In the genomic region with DNA sequence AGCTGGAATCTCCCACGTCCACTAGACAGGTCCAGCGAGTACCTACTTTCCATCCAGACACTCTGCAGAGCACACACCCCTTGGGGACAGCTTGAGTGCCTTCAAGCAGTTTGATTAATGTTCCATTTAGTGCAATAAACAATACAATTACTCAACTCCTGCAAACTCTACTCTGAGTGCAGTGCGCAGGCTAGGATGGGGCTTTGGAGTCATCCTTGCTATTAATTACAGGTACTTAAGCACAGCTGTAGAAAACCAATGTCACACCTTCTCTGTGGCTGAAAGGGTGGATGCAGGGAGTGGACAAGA, we compare ENCODE assay signal across 15 cellular contexts.
DNase-seq lines count a peak whose midpoint lies in the region; ATAC-seq, FAIRE-seq and TF ChIP-seq lines count a peak whose summit lies in the region.
"Had no signal": no experiment of that assay in that cellular context is flagged by ENCODE, and none has a peak within 500 bp of the region (broad histone marks: within the 10 kb centered on the region; RNA-seq: fewer than 3 reads in every experiment).

No MANE protein-coding gene starts in this region.

- H3K27me3 Mint-ChIP-seq in activated CD4-positive, alpha-beta memory T cell treated with anti-CD3 and anti-CD28 coated beads, Interleukin-2, amount 10 ng/mL, durations not matched to agents 7 days and 5 days = peaks cover 2% of the 10 kb centered on the region
- H3K27me3 Mint-ChIP-seq: stimulated activated naive CD8-positive, alpha-beta T cell treated with anti-CD3 and anti-CD28 coated beads, Interleukin-15, Interleukin-2, amounts not matched to agents 100 ng/mL and 50 ng/mL, for 24 hours had no signal

- POLR2A ChIA-PET in activated CD4-positive, alpha-beta memory T cell treated with anti-CD3 and anti-CD28 coated beads, Interleukin-2, amount 10 ng/mL, durations not matched to agents 7 days and 5 days (lab: Charles Lee) = no interaction called here

- peaks cover 4% of the 10 kb centered on the region for H3K9me3 Mint-ChIP-seq in activated CD4-positive, alpha-beta memory T cell treated with anti-CD3 and anti-CD28 coated beads, Interleukin-2, amount 10 ng/mL, durations not matched to agents 7 days and 5 days
- H3K9me3 Mint-ChIP-seq: natural killer cell treated with Interleukin-12 subunit alpha and Interleukin-12 subunit beta and Interleukin-15 and Interleukin-18, amount 100 ng/mL, for 72 hours; stimulated activated naive CD8-positive, alpha-beta T cell treated with anti-CD3 and anti-CD28 coated beads, Interleukin-15, Interleukin-2, amounts not matched to agents 100 ng/mL and 50 ng/mL, for 24 hours had no signal

- no peak overlapping the region for H3K27ac Mint-ChIP-seq in activated CD4-positive, alpha-beta memory T cell treated with anti-CD3 and anti-CD28 coated beads, Interleukin-2, amount 10 ng/mL, durations not matched to agents 7 days and 5 days
- H3K27ac Mint-ChIP-seq: activated naive CD4-positive, alpha-beta T cell treated with anti-CD3 and anti-CD28 coated beads, Interleukin-2, amount 50 U/mL, for 72 hours; natural killer cell treated with Interleukin-12 subunit alpha and Interleukin-12 subunit beta and Interleukin-15 and Interleukin-18, amount 100 ng/mL, for 72 hours had no signal

- intact Hi-C loops in left ventricle myocardium superior (cut with micrococcal nuclease) = no loop called here
- intact Hi-C loops in lower lobe of right lung (cut with DNase I) = no loop called here

- H3K36me3 ChIP-seq in right atrium auricular region (no peaks in the 10 kb centered on the region), bronchial epithelial cell (ENCODE audit: control insufficient read depth, insufficient read depth, low read length) (no peaks in the 10 kb centered on the region), lower lobe of right lung (no peaks in the 10 kb centered on the region)

- DNase-seq in right atrium auricular region (ENCODE audit: low spot score) (no peak), left ventricle myocardium superior (no peak), bronchial epithelial cell (ENCODE audit: low read depth) (peak; percentile 16), lower lobe of right lung (no peak), SKM-1 (lab: John Stamatoyannopoulos, UW; ENCODE audit: unreplicated experiment) (no peak)
- no peak for DNase-seq in activated CD4-positive, alpha-beta T cell treated with anti-CD3 and anti-CD28 coated beads, Interleukin-2, amount 50 U/mL, for 1 hour
- no peak for DNase-seq in activated CD4-positive, alpha-beta memory T cell treated with anti-CD3 and anti-CD28 coated beads, Interleukin-2, amount 10 ng/mL, durations not matched to agents 7 days and 5 days
- DNase-seq: activated CD4-positive, alpha-beta T cell treated with anti-CD3 and anti-CD28 coated beads, Interleukin-2, amount 50 U/mL, for 48 hours; activated T-cell treated with anti-CD3 and anti-CD28 coated beads, Interleukin-2, amount 50 U/mL, for 48 hours; NCI-H1694 had no signal

- no peaks in the 10 kb centered on the region for H3K36me3 Mint-ChIP-seq in activated CD4-positive, alpha-beta memory T cell treated with anti-CD3 and anti-CD28 coated beads, Interleukin-2, amount 10 ng/mL, durations not matched to agents 7 days and 5 days (ENCODE audit: low read depth)
- H3K36me3 Mint-ChIP-seq: natural killer cell treated with Interleukin-12 subunit alpha and Interleukin-12 subunit beta and Interleukin-15 and Interleukin-18, amount 100 ng/mL, for 72 hours had no signal

- H3K4me3 Mint-ChIP-seq in activated CD4-positive, alpha-beta memory T cell treated with anti-CD3 and anti-CD28 coated beads, Interleukin-2, amount 10 ng/mL, durations not matched to agents 7 days and 5 days = no peak overlapping the region
- H3K4me3 Mint-ChIP-seq: natural killer cell treated with Interleukin-12 subunit alpha and Interleukin-12 subunit beta and Interleukin-15 and Interleukin-18, amount 100 ng/mL, for 72 hours; stimulated activated naive CD8-positive, alpha-beta T cell treated with anti-CD3 and anti-CD28 coated beads, Interleukin-15, Interleukin-2, amounts not matched to agents 100 ng/mL and 50 ng/mL, for 24 hours had no signal

- H3K27ac ChIP-seq in right atrium auricular region (peak overlapping the region; percentile 41 to 87), lower lobe of right lung (peak overlapping the region; percentile 69)

- no peak for FAIRE-seq in bronchial epithelial cell (lab: Jason Lieb, UNC)
- FAIRE-seq: GM12892 had no signal

- no peak for ATAC-seq in left ventricle myocardium superior
- no peak for ATAC-seq in lower lobe of right lung
- no peak for ATAC-seq in HG03354 (IDR thresholded peaks at IDR 0.05; ENCODE audit: poor library complexity, severe bottlenecking, unreplicated experiment)
- ATAC-seq: activated naive CD4-positive, alpha-beta T cell treated with anti-CD3 and anti-CD28 coated beads, Interleukin-2, amount 50 U/mL, for 72 hours had no signal

- CTCF ChIA-PET in activated CD4-positive, alpha-beta memory T cell treated with anti-CD3 and anti-CD28 coated beads, Interleukin-2, amount 10 ng/mL, durations not matched to agents 7 days and 5 days (lab: Charles Lee) = no interaction called here

- no peaks in the 10 kb centered on the region for H3K27me3 ChIP-seq in right atrium auricular region
- no peaks in the 10 kb centered on the region for H3K27me3 ChIP-seq in bronchial epithelial cell (ENCODE audit: control insufficient read depth, insufficient read depth, low read length)
- peaks cover 4% of the 10 kb centered on the region for H3K27me3 ChIP-seq in lower lobe of right lung (ENCODE audit: low read depth)

- H3K4me1 Mint-ChIP-seq in activated CD4-positive, alpha-beta memory T cell treated with anti-CD3 and anti-CD28 coated beads, Interleukin-2, amount 10 ng/mL, durations not matched to agents 7 days and 5 days = no peaks in the 10 kb centered on the region

- H3K9me3 ChIP-seq in right atrium auricular region = peaks cover 0 to 4% of the 10 kb centered on the region in 2 donors
- H3K9me3 ChIP-seq in lower lobe of right lung = no peaks in the 10 kb centered on the region

- H3K4me3 ChIP-seq in right atrium auricular region (no peak overlapping the region), bronchial epithelial cell (ENCODE audit: low read depth, low read length) (no peak overlapping the region), lower lobe of right lung (no peak overlapping the region)

- TF ChIP-seq CTCF in right atrium auricular region (IDR thresholded peaks at IDR 0.05) (no peak), bronchial epithelial cell (IDR thresholded peaks at IDR 0.05; ENCODE audit: insufficient read depth, low read length, severe bottlenecking) (no peak), lower lobe of right lung (IDR thresholded peaks at IDR 0.05) (no peak)

- H3K4me1 ChIP-seq in right atrium auricular region = peaks cover 0 to 30% of the 10 kb centered on the region in 2 donors
- H3K4me1 ChIP-seq in lower lobe of right lung = peaks cover 15% of the 10 kb centered on the region
